Comparison of ENCODE assay signal across 1 cellular context in the genomic region with DNA sequence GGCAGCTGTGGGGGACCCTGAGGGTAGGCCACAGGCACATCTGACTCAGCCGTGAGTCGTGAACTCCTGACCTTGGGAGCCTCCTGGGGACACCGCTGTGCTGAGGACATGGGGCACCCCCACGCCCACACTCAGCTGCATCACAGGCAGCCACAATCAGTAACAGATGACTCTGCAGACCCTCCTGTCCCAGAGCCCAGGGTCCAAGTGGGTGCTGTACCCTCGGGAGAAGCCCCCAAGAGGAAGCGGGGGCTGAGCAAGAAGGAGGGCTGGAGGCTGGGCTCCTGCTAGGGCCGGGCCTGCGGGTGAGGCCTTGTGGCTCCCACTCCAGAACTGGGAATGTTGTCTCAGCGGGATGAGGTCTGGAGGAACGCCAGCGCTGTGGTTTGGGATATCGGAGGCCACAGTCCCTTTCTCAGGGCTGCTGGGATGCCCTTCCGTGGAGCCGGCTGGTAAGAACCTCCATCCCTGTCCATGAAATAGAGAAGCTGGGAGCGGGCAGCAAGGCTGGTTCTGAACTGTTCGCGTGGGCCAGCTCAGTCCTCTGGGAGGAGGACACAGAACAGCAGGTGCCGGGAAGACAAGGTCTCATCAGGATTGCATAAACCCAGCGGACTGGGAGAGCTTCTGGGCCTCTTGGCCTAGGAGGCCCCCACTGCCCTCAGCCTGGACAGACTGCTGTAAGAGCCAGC.
A peak's percentile ranks its signal among the peaks of the same experiment; 100 is the strongest.
TF ChIP-seq lines count a peak whose summit lies in the region.

No MANE protein-coding gene starts in this region.

TF ChIP-seq in GM12878, 131 proteins besides CTCF, POLR2A, EP300 and RAD21:
- TF ChIP-seq STAT3 (IDR thresholded peaks at IDR 0.05; ENCODE audit: low read depth, low read length): no peak
- TF ChIP-seq TCF12 (IDR thresholded peaks at IDR 0.05; ENCODE audit: low read depth, low read length): peak; percentile 78; the same call in 1 of the 2 replicates
- TF ChIP-seq, protein P1, sequence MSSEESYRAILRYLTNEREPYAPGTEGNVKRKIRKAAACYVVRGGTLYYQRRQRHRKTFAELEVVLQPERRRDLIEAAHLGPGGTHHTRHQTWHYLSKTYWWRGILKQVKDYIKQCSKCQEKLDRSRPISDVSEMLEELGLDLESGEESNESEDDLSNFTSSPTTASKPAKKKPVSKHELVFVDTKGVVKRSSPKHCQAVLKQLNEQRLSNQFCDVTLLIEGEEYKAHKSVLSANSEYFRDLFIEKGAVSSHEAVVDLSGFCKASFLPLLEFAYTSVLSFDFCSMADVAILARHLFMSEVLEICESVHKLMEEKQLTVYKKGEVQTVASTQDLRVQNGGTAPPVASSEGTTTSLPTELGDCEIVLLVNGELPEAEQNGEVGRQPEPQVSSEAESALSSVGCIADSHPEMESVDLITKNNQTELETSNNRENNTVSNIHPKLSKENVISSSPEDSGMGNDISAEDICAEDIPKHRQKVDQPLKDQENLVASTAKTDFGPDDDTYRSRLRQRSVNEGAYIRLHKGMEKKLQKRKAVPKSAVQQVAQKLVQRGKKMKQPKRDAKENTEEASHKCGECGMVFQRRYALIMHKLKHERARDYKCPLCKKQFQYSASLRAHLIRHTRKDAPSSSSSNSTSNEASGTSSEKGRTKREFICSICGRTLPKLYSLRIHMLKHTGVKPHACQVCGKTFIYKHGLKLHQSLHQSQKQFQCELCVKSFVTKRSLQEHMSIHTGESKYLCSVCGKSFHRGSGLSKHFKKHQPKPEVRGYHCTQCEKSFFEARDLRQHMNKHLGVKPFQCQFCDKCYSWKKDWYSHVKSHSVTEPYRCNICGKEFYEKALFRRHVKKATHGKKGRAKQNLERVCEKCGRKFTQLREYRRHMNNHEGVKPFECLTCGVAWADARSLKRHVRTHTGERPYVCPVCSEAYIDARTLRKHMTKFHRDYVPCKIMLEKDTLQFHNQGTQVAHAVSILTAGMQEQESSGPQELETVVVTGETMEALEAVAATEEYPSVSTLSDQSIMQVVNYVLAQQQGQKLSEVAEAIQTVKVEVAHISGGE (CRISPR knock-in tag; IDR thresholded peaks at IDR 0.05): no peak
- peak; percentile 82 for TF ChIP-seq NR2F1 (conservative IDR thresholded peaks at IDR 0.05)
- peak in 1 of 2 experiments; percentile 18; a peak in 1 of 4 replicates for TF ChIP-seq BHLHE40 (IDR thresholded peaks at IDR 0.05; ENCODE audit: borderline replicate concordance in 1 of 2, low read depth in 2 of 2, low read length in 1 of 2)
- no peak for TF ChIP-seq ATF2 (IDR thresholded peaks at IDR 0.05; ENCODE audit: low read length)
- TF ChIP-seq CHD4 (IDR thresholded peaks at IDR 0.05): no peak
- TF ChIP-seq TCF3 (IDR thresholded peaks at IDR 0.05; ENCODE audit: borderline replicate concordance, insufficient read depth, low read depth, low read length): 0 out of 2 replicates have a peak, but pooled peaks have one; percentile 25
